In genomic region chr16:67389911-67390815, GRCh38 we compare ENCODE assay signal across 15 cellular contexts. TPM values are rescaled to one million over a fixed set of nuclear protein-coding genes. Genes with fewer than 3 reads are reported as not detected.
DNase-seq lines count a peak whose midpoint lies in the region; ATAC-seq and TF ChIP-seq lines count a peak whose summit lies in the region.
"Had no signal": no experiment of that assay in that cellular context is flagged by ENCODE, and none has a peak within 500 bp of the region (broad histone marks: within the 10 kb centered on the region; RNA-seq: fewer than 3 reads in every experiment).

No MANE protein-coding gene starts in this region.

- H3K4me1 Mint-ChIP-seq in type B pancreatic cell (ENCODE audit: unreplicated experiment), result peaks cover 20% of the 10 kb centered on the region

- intact Hi-C loops in dorsolateral prefrontal cortex (cut with DNase I), result no loop called here

- H3K36me3 Mint-ChIP-seq in type B pancreatic cell, result no peaks in the 10 kb centered on the region

- ATAC-seq in foreskin keratinocyte (no peak), HG03045 (IDR thresholded peaks at IDR 0.05; ENCODE audit: unreplicated experiment) (no peak)
- ATAC-seq: K562 had no signal

- H3K4me3 ChIP-seq in dorsolateral prefrontal cortex, result peak overlapping the region in 29 of 59 donors; percentile 1 to 79 (median 39)
- H3K4me3 ChIP-seq: K562, skin epidermis, uterus had no signal

- H3K9me3 Mint-ChIP-seq in type B pancreatic cell, result no peaks in the 10 kb centered on the region

- peak; percentile 50 for DNase-seq in activated effector memory CD4-positive, alpha-beta T cell treated with anti-CD3 and anti-CD28 coated beads, Interleukin-2, amount 50 U/mL, for 16 hours
- no peak for DNase-seq in activated effector memory CD4-positive, alpha-beta T cell treated with Interleukin-2 at 50 U/mL for 16 hours
- peak in 8 of 10 donors; percentile 55 to 68 (median 61) for DNase-seq in dorsolateral prefrontal cortex
- peak; percentile 88 for DNase-seq in myocyte (ENCODE audit: low read depth)
- no peak for DNase-seq in type B pancreatic cell (ENCODE audit: extremely low spot score, unreplicated experiment)
- DNase-seq in activated naive CD4-positive, alpha-beta T cell (lab: John Stamatoyannopoulos, UW), result no peak
- DNase-seq in foreskin keratinocyte, result no peak
- DNase-seq: DMS79 treated with DMSO at 0.1 percent for 48 hours; effector CD4-positive, alpha-beta T cell; mesendoderm had no signal

- H3K27ac ChIP-seq in dorsolateral prefrontal cortex (peak overlapping the region; percentile 82 to 99 (median 96)), foreskin keratinocyte (no peak overlapping the region)
- H3K27ac ChIP-seq: uterus had no signal

- H3K27ac Mint-ChIP-seq in type B pancreatic cell, result no peak overlapping the region

- H3K27me3 ChIP-seq in dorsolateral prefrontal cortex (peaks cover 0 to 7% (median 0%) of the 10 kb centered on the region in 45 donors), foreskin keratinocyte (peaks cover 42% of the 10 kb centered on the region)
- H3K27me3 ChIP-seq: uterus had no signal

- H3K27me3 Mint-ChIP-seq in type B pancreatic cell, result peaks cover 18% of the 10 kb centered on the region

- TF ChIP-seq CTCF in dorsolateral prefrontal cortex (IDR thresholded peaks at IDR 0.05 in 54 of 56, conservative IDR thresholded peaks at IDR 0.05 in 2 of 56; ENCODE audit: low read depth in 1 of 56, partially characterized antibody in 56 of 56) (peak in 4 of 56 donors; percentile 9 to 21 (median 12)), type B pancreatic cell (conservative IDR thresholded peaks at IDR 0.05) (no peak), foreskin keratinocyte (conservative IDR thresholded peaks at IDR 0.05) (no peak)

- no peaks in the 10 kb centered on the region for H3K4me1 ChIP-seq in foreskin keratinocyte

- H3K4me3 Mint-ChIP-seq in type B pancreatic cell, result peak overlapping the region; percentile 32

RNA-seq across cellular contexts. Expression of gene TPPP3, which starts 3.1 kb away (rescaled TPM):
- total RNA-seq in dorsolateral prefrontal cortex, result 100 to 1,000 TPM in 32 of 120 experiments, 10 to 100 TPM in 88; 25.3 to 256 (median 73.1) TPM
- total RNA-seq in myocyte, result 30.0 and 67.0 TPM in 2 replicates
- polyA plus RNA-seq in myocyte (2012), result 94.4 TPM
- total RNA-seq in type B pancreatic cell (ENCODE audit: low replicate concordance), result 39.3 and 44.5 TPM in 2 replicates
- 0.07 TPM in 1 of 2 replicates, not detected in the other for total RNA-seq in foreskin keratinocyte
- polyA plus RNA-seq in foreskin keratinocyte, result 0.07 and 0.09 TPM in 2 replicates

RNA-seq across cellular contexts. Expression of gene ZDHHC1, which starts 26.1 kb away (rescaled TPM):
- total RNA-seq in dorsolateral prefrontal cortex (10 to 100 TPM in 81 of 120 experiments, 1 to 10 TPM in 39; 5.3 to 22.6 (median 11.7) TPM), myocyte (12.8 and 19.2 TPM in 2 replicates), type B pancreatic cell (ENCODE audit: low replicate concordance) (10.1 and 11.3 TPM in 2 replicates), foreskin keratinocyte (3.3 and 3.6 TPM in 2 replicates)
- 15.1 TPM for polyA plus RNA-seq in myocyte (2012)
- polyA plus RNA-seq in foreskin keratinocyte, result 3.2 and 3.9 TPM in 2 replicates

RNA-seq across cellular contexts. Expression of gene HSD11B2, which starts 40.8 kb away (rescaled TPM):
- total RNA-seq in dorsolateral prefrontal cortex, result 10 to 100 TPM in 24 of 120 experiments, 1 to 10 TPM in 89, under 1 TPM in 7; 0.58 to 24.5 (median 6.2) TPM
- 6.1 and 31.3 TPM in 2 replicates for total RNA-seq in myocyte
- polyA plus RNA-seq in myocyte (2012), result 5.9 TPM
- total RNA-seq in type B pancreatic cell (ENCODE audit: low replicate concordance), result 5.4 and 8.5 TPM in 2 replicates
- total RNA-seq in foreskin keratinocyte, result 0.78 and 1.1 TPM in 2 replicates
- 1.3 and 1.5 TPM in 2 replicates for polyA plus RNA-seq in foreskin keratinocyte
- total RNA-seq: glomerular endothelial cell had no signal

Comparison
In these comparisons a context has a peak if more than half of its experiments do, and no peak if none do; other contexts are left out.
1. DNase-seq: peak in activated effector memory CD4-positive, alpha-beta T cell treated with anti-CD3 and anti-CD28 coated beads, Interleukin-2, amount 50 U/mL, for 16 hours (single experiment), dorsolateral prefrontal cortex (8 of 10) and myocyte (single experiment); none in activated effector memory CD4-positive, alpha-beta T cell treated with Interleukin-2 at 50 U/mL for 16 hours (single experiment), type B pancreatic cell (single experiment), activated naive CD4-positive, alpha-beta T cell (0 of 4) and foreskin keratinocyte (0 of 2).
2. RNA of gene TPPP3, which starts 3.1 kb away (total RNA-seq): 25.3 to 256 TPM in dorsolateral prefrontal cortex, 30.0 to 67.0 TPM in myocyte and 39.3 to 44.5 TPM in type B pancreatic cell; 0.07 TPM in foreskin keratinocyte; every median in the first group is over 10 times any median in the second.